ENCODE assay signal across 8 cellular contexts in genomic region chr1:30707412-30708360, GRCh38. TPM values are rescaled to one million over a fixed set of nuclear protein-coding genes. Genes with fewer than 3 reads are reported as not detected.
A peak's percentile ranks its signal among the peaks of the same experiment; 100 is the strongest.
DNase-seq lines count a peak whose midpoint lies in the region; ATAC-seq and TF ChIP-seq lines count a peak whose summit lies in the region.

No MANE protein-coding gene starts in this region.

- H3K27ac Mint-ChIP-seq in activated CD4-positive, alpha-beta T cell treated with anti-CD3 and anti-CD28 coated beads, Interleukin-2, amount 10 ng/mL, durations not matched to agents 7 days and 5 days, result no peak overlapping the region

- no peaks in the 10 kb centered on the region for H3K36me3 Mint-ChIP-seq in activated CD4-positive, alpha-beta T cell treated with anti-CD3 and anti-CD28 coated beads, Interleukin-2, amount 10 ng/mL, durations not matched to agents 7 days and 5 days (ENCODE audit: low read depth)

- no peaks in the 10 kb centered on the region for H3K9me3 Mint-ChIP-seq in activated CD4-positive, alpha-beta T cell treated with anti-CD3 and anti-CD28 coated beads, Interleukin-2, amount 10 ng/mL, durations not matched to agents 7 days and 5 days

- TF ChIP-seq CTCF in lower leg skin (IDR thresholded peaks at IDR 0.05), result peak in 1 of 3 donors; percentile 60

- no peak for TF ChIP-seq POLR2A in lower leg skin (IDR thresholded peaks at IDR 0.05)

- POLR2A ChIA-PET in activated CD4-positive, alpha-beta T cell treated with anti-CD3 and anti-CD28 coated beads, Interleukin-2, amount 10 ng/mL, durations not matched to agents 7 days and 5 days (lab: Charles Lee), result no interaction called here

- peaks cover 3% of the 10 kb centered on the region for H3K27me3 Mint-ChIP-seq in activated CD4-positive, alpha-beta T cell treated with anti-CD3 and anti-CD28 coated beads, Interleukin-2, amount 10 ng/mL, durations not matched to agents 7 days and 5 days

- peak; percentile 37 to 44 for DNase-seq in AML-193 (lab: John Stamatoyannopoulos, UW)
- DNase-seq in H4 (ENCODE audit: low spot score), result peak; percentile 63
- DNase-seq in NCI-H460 (ENCODE audit: extremely low read depth, low read depth), result peak; percentile 57
- peak; percentile 59 for DNase-seq in activated CD4-positive, alpha-beta T cell treated with anti-CD3 and anti-CD28 coated beads, Interleukin-2, amount 10 ng/mL, durations not matched to agents 7 days and 5 days
- peak; percentile 60 to 64 for DNase-seq in dermis microvascular lymphatic vessel endothelial cell (ENCODE audit: low read depth in 2 of 2)
- DNase-seq in lower leg skin (ENCODE audit: low spot score in 2 of 2), result peak; percentile 67 to 95
- DNase-seq in stimulated activated CD8-positive, alpha-beta memory T cell treated with anti-CD3 and anti-CD28 coated beads, Interleukin-15, amount 100 ng/mL, for 1 hour (ENCODE audit: low read depth), result peak; percentile 20

- no peak for ATAC-seq in GM19455 (IDR thresholded peaks at IDR 0.05; ENCODE audit: unreplicated experiment)

- H3K4me1 Mint-ChIP-seq in activated CD4-positive, alpha-beta T cell treated with anti-CD3 and anti-CD28 coated beads, Interleukin-2, amount 10 ng/mL, durations not matched to agents 7 days and 5 days, result no peaks in the 10 kb centered on the region

- intact Hi-C loops in lower leg skin (cut with DNase I; ENCODE audit: low total_unique reads), result loop anchor here (10.0 kb wide), 1 partner anchor 303 kb away; no protein-coding TSS in a partner anchor

- H3K4me3 ChIP-seq in lower leg skin (ENCODE audit: low read depth, poor library complexity, severe bottlenecking), result no peak overlapping the region

- H3K4me3 Mint-ChIP-seq in activated CD4-positive, alpha-beta T cell treated with anti-CD3 and anti-CD28 coated beads, Interleukin-2, amount 10 ng/mL, durations not matched to agents 7 days and 5 days, result no peak overlapping the region

- 54 to 58% methylated on average over 16 of the region's 16 CpGs for WGBS in lower leg skin, 2 donors

- CTCF ChIA-PET in activated CD4-positive, alpha-beta T cell treated with anti-CD3 and anti-CD28 coated beads, Interleukin-2, amount 10 ng/mL, durations not matched to agents 7 days and 5 days (lab: Charles Lee), result interaction anchor here (0.9 to 1.4 kb wide), 5 partner anchors 9 to 1510 kb away, joined by 3 to 7 read pairs (median 4); no protein-coding TSS in a partner anchor

RNA-seq across cellular contexts. Expression of gene MATN1, which starts 15.7 kb away (rescaled TPM):
- 0.06 and 0.51 TPM in 2 replicates for total RNA-seq in H4 (2014; rRNA removed; shearing (Covaris generic))
- total RNA-seq in NCI-H460 (2014; rRNA removed; shearing (Covaris generic)), result 0.09 and 0.30 TPM in 2 replicates
- not detected in 2 replicates for polyA plus RNA-seq in NCI-H460 (2014; cell fraction: nucleus; rRNA removed)
- not detected for total RNA-seq in activated CD4-positive, alpha-beta T cell treated with anti-CD3 and anti-CD28 coated beads, Interleukin-2, amount 10 ng/mL, durations not matched to agents 7 days and 5 days
- total RNA-seq in dermis microvascular lymphatic vessel endothelial cell, result under 0.01 TPM in 1 of 2 replicates, not detected in the other
- total RNA-seq in lower leg skin, result not detected

RNA-seq across cellular contexts. Expression of gene LAPTM5, which starts 49.9 kb away (rescaled TPM):
- total RNA-seq in H4 (2014; rRNA removed; shearing (Covaris generic)), result 0.10 TPM in 1 of 2 replicates, not detected in the other
- total RNA-seq in NCI-H460 (2014; rRNA removed; shearing (Covaris generic)), result not detected in 2 replicates
- not detected in 2 replicates for polyA plus RNA-seq in NCI-H460 (2014; cell fraction: nucleus; rRNA removed)
- 100 to 1,000 TPM; 481 to 584 TPM for total RNA-seq in activated CD4-positive, alpha-beta T cell treated with anti-CD3 and anti-CD28 coated beads, Interleukin-2, amount 10 ng/mL, durations not matched to agents 7 days and 5 days
- 28.6 and 69.4 TPM in 2 replicates for total RNA-seq in dermis microvascular lymphatic vessel endothelial cell
- 10 to 100 TPM in 3 of 4 donors, 1 to 10 TPM in 1; 8.7 to 21.5 (median 15.6) TPM for total RNA-seq in lower leg skin

Comparison
In these comparisons a context has a peak if more than half of its experiments do, and no peak if none do; other contexts are left out.
1. DNase-seq: peak in every context shown above with its lines; median percentile 81 in lower leg skin; 63 in H4; 62 in dermis microvascular lymphatic vessel endothelial cell; 59 in activated CD4-positive, alpha-beta T cell treated with anti-CD3 and anti-CD28 coated beads, Interleukin-2, amount 10 ng/mL, durations not matched to agents 7 days and 5 days; 57 in NCI-H460; 40 in AML-193; 20 in stimulated activated CD8-positive, alpha-beta memory T cell treated with anti-CD3 and anti-CD28 coated beads, Interleukin-15, amount 100 ng/mL, for 1 hour.